In genomic region chr5:65262094-65262493, GRCh38 we compare ENCODE assay signal across 15 cellular contexts.
DNase-seq lines count a peak whose midpoint lies in the region; ATAC-seq, FAIRE-seq and TF ChIP-seq lines count a peak whose summit lies in the region.
"Had no signal": no experiment of that assay in that cellular context is flagged by ENCODE, and none has a peak within 500 bp of the region (broad histone marks: within the 10 kb centered on the region; RNA-seq: fewer than 3 reads in every experiment).

No MANE protein-coding gene starts in this region.

- H3K36me3 ChIP-seq in astrocyte (ENCODE audit: insufficient read depth, low read length), result peaks cover 18% of the 10 kb centered on the region
- H3K36me3 ChIP-seq: gastrocnemius medialis, HAP-1 had no signal

- H3K9me3 Mint-ChIP-seq in astrocyte (ENCODE audit: unreplicated experiment) (no peaks in the 10 kb centered on the region), mesothelial cell of epicardium (peaks cover 5% of the 10 kb centered on the region)

- H3K27me3 ChIP-seq in astrocyte (ENCODE audit: insufficient read depth, low read length), result no peaks in the 10 kb centered on the region
- H3K27me3 ChIP-seq: gastrocnemius medialis had no signal

- no peaks in the 10 kb centered on the region for H3K79me2 ChIP-seq in astrocyte (ENCODE audit: insufficient read depth, low read length)

- ATAC-seq in HG02840 (IDR thresholded peaks at IDR 0.05; ENCODE audit: low FRiP score, unreplicated experiment), result no peak
- ATAC-seq in HG03196 (IDR thresholded peaks at IDR 0.05; ENCODE audit: unreplicated experiment), result no peak
- ATAC-seq: activated CD8-positive, alpha-beta memory T cell treated with anti-CD3 and anti-CD28 coated beads, Interleukin-2, amount 10 ng/mL, durations not matched to agents 7 days and 5 days; gastrocnemius medialis had no signal

- DNase-seq in DMS79 (lab: John Stamatoyannopoulos, UW) (peak; percentile 2), NCI-H1092 treated with DMSO at 0.1 percent for 48 hours (lab: John Stamatoyannopoulos, UW) (peak; percentile 14), astrocyte (ENCODE audit: low read depth) (peak; percentile 63), mesothelial cell of epicardium (ENCODE audit: low spot score in 2 of 2, unreplicated experiment in 2 of 2) (peak in 1 of 2 experiments; percentile 40), T-helper 2 cell (no peak)
- no peak for DNase-seq in activated CD4-positive, alpha-beta T cell treated with anti-CD3 and anti-CD28 coated beads, Interleukin-2, amount 50 U/mL, for 4 hours
- DNase-seq: activated CD8-positive, alpha-beta memory T cell treated with anti-CD3 and anti-CD28 coated beads, Interleukin-2, amount 10 ng/mL, durations not matched to agents 7 days and 5 days; gastrocnemius medialis; midbrain; NCI-H1930; stimulated activated naive CD4-positive, alpha-beta T cell had no signal

- peak overlapping the region; percentile 24 for H3K4me3 ChIP-seq in astrocyte (ENCODE audit: insufficient read depth, low read depth, low read length)
- H3K4me3 ChIP-seq: gastrocnemius medialis, HAP-1 had no signal

- FAIRE-seq in astrocyte (lab: Jason Lieb, UNC), result peak; percentile 9

- no peaks in the 10 kb centered on the region for H3K27me3 Mint-ChIP-seq in astrocyte (ENCODE audit: low read depth, unreplicated experiment)
- no peaks in the 10 kb centered on the region for H3K27me3 Mint-ChIP-seq in mesothelial cell of epicardium (ENCODE audit: low read depth)
- H3K27me3 Mint-ChIP-seq: activated CD8-positive, alpha-beta memory T cell treated with anti-CD3 and anti-CD28 coated beads, Interleukin-2, amount 10 ng/mL, durations not matched to agents 7 days and 5 days had no signal

- no peaks in the 10 kb centered on the region for H3K9me3 ChIP-seq in astrocyte (ENCODE audit: insufficient read depth, low read depth, low read length)
- H3K9me3 ChIP-seq: gastrocnemius medialis, HAP-1 had no signal

- no peak overlapping the region for H2AFZ ChIP-seq in astrocyte (ENCODE audit: low read depth, low read length)

- H3K4me1 Mint-ChIP-seq in astrocyte (ENCODE audit: low read depth, unreplicated experiment) (peaks cover 17% of the 10 kb centered on the region), mesothelial cell of epicardium (peaks cover 19% of the 10 kb centered on the region)
- H3K4me1 Mint-ChIP-seq: activated CD8-positive, alpha-beta memory T cell treated with anti-CD3 and anti-CD28 coated beads, Interleukin-2, amount 10 ng/mL, durations not matched to agents 7 days and 5 days had no signal

- H3K36me3 Mint-ChIP-seq in astrocyte (ENCODE audit: low read depth, unreplicated experiment), result peaks cover 23% of the 10 kb centered on the region
- H3K36me3 Mint-ChIP-seq in mesothelial cell of epicardium, result peaks cover 19% of the 10 kb centered on the region

- H4K20me1 ChIP-seq in astrocyte (ENCODE audit: insufficient read depth, low read length), result no peaks in the 10 kb centered on the region

- peak overlapping the region; percentile 17 for H3K9ac ChIP-seq in astrocyte (ENCODE audit: low read length)

- H3K4me1 ChIP-seq in astrocyte (ENCODE audit: insufficient read depth, low read length), result peaks cover 14% of the 10 kb centered on the region
- H3K4me1 ChIP-seq: gastrocnemius medialis, HAP-1 had no signal

- peak overlapping the region; percentile 52 for H3K27ac ChIP-seq in astrocyte (ENCODE audit: low read depth, low read length)
- H3K27ac ChIP-seq: gastrocnemius medialis, HL-60 had no signal

- H3K4me2 ChIP-seq in astrocyte (ENCODE audit: low read length), result peak overlapping the region; percentile 73

- TF ChIP-seq CTCF in astrocyte (IDR thresholded peaks at IDR 0.05; ENCODE audit: insufficient read depth, low read depth, low read length) (no peak), mesothelial cell of epicardium (IDR thresholded peaks at IDR 0.05; ENCODE audit: unreplicated experiment) (no peak)

- no peak overlapping the region for H3K4me3 Mint-ChIP-seq in astrocyte (ENCODE audit: unreplicated experiment)
- no peak overlapping the region for H3K4me3 Mint-ChIP-seq in mesothelial cell of epicardium
- H3K4me3 Mint-ChIP-seq: activated CD8-positive, alpha-beta memory T cell treated with anti-CD3 and anti-CD28 coated beads, Interleukin-2, amount 10 ng/mL, durations not matched to agents 7 days and 5 days had no signal

- H3K27ac Mint-ChIP-seq in astrocyte (ENCODE audit: unreplicated experiment), result no peak overlapping the region
- H3K27ac Mint-ChIP-seq in mesothelial cell of epicardium, result peak overlapping the region; percentile 91
- H3K27ac Mint-ChIP-seq: activated CD8-positive, alpha-beta memory T cell treated with anti-CD3 and anti-CD28 coated beads, Interleukin-2, amount 10 ng/mL, durations not matched to agents 7 days and 5 days had no signal

Comparison
In these comparisons a context has a peak if more than half of its experiments do, and no peak if none do; other contexts are left out.
1. DNase-seq: peak in DMS79 (single experiment), NCI-H1092 treated with DMSO at 0.1 percent for 48 hours (single experiment) and astrocyte (single experiment); none in T-helper 2 cell (0 of 5) and activated CD4-positive, alpha-beta T cell treated with anti-CD3 and anti-CD28 coated beads, Interleukin-2, amount 50 U/mL, for 4 hours (0 of 2).